ENCODE assay signal across 8 cellular contexts in the genomic region with DNA sequence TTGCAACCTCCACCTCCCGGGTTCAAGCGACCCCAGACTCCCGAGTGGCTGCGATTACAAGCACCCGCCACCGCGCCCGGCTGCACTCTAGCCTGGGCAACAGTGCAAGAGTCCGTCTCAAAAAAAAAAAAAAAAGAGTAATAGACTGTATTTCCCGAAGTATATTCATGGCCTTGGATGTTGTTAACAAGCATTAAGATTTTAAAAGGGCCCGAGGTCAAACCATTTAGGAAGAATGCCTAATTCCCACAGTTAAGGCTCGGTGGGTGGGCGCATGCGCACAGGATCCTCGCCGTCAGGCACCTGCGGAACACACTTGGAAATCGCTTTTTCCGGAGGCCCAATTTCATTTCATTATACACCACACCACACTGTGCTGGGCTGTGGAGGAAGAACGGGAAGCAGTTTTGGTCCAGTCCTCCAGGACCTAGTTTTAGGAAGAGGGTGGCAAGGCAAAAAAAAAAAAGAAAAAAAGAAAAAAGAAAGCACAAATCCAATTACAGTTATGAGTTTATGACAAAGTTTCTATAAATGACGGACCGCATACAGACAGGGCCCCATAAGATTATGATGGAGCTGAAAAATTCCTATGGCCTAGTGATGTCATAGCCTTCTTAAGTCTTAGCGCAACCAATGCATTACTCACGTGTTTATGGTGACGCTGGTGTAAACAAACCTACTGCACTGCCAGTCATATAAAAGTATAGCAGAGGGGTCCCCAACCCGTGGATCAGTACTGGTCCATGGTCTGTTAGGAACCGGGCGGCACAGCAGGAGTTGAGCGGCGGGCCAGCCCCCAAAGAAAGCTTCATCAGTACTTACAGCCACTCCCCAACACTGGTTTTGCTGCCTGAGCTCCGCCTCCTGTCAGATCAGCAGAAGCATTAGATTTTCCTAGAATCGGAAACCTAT. TPM values are rescaled to one million over a fixed set of nuclear protein-coding genes. Genes with fewer than 3 reads are reported as not detected.
A peak's percentile ranks its signal among the peaks of the same experiment; 100 is the strongest.
DNase-seq lines count a peak whose midpoint lies in the region; ATAC-seq and TF ChIP-seq lines count a peak whose summit lies in the region.

No MANE protein-coding gene starts in this region.

- H3K9me3 ChIP-seq in left ventricle myocardium inferior (replicated peaks): no peaks in the 10 kb centered on the region
- H3K9me3 ChIP-seq in psoas muscle: no peaks in the 10 kb centered on the region

- H3K27ac ChIP-seq in left ventricle myocardium inferior (replicated peaks) (no peak overlapping the region), psoas muscle (no peak overlapping the region), mesendoderm (ENCODE audit: low read depth, low read length) (no peak overlapping the region)

- H4K8ac ChIP-seq in mesendoderm (ENCODE audit: low read depth, low read length): no peak overlapping the region

- TF ChIP-seq CTCF in left ventricle myocardium inferior (IDR thresholded peaks at IDR 0.05; ENCODE audit: borderline replicate concordance) (no peak), psoas muscle (IDR thresholded peaks at IDR 0.05) (no peak)

- H3K4me3 ChIP-seq in GM08714 (ENCODE audit: low read length): peak overlapping the region; percentile 46
- H3K4me3 ChIP-seq in left ventricle myocardium inferior: peak overlapping the region; percentile 60
- peak overlapping the region; percentile 76 for H3K4me3 ChIP-seq in psoas muscle
- no peak overlapping the region for H3K4me3 ChIP-seq in mesendoderm (ENCODE audit: low read length)

- H3K4me2 ChIP-seq in mesendoderm (ENCODE audit: low read length): no peak overlapping the region

- no peak overlapping the region for H2BK5ac ChIP-seq in mesendoderm (ENCODE audit: low read length)

- no peak overlapping the region for H4K5ac ChIP-seq in mesendoderm (ENCODE audit: low read length)

- no peak overlapping the region for H3K56ac ChIP-seq in mesendoderm (ENCODE audit: low read length)

- 14 to 15% (median 14%) methylated on average over 32 of the region's 32 CpGs for WGBS in psoas muscle, 3 donors
- WGBS in mesendoderm (ENCODE audit: extremely low coverage, insufficient coverage, low lambda C conversion rate): no CpG with 5 or more reads among the region's 32 CpGs

- no peak overlapping the region for H3K23ac ChIP-seq in mesendoderm (ENCODE audit: low read length)

- H3K79me1 ChIP-seq in mesendoderm (ENCODE audit: low read length): no peaks in the 10 kb centered on the region

- H3K18ac ChIP-seq in mesendoderm (ENCODE audit: low read length): no peak overlapping the region

- no peak overlapping the region for H2BK15ac ChIP-seq in mesendoderm (replicated peaks; ENCODE audit: low read depth)

- H3K4me1 ChIP-seq in left ventricle myocardium inferior (peaks cover 9% of the 10 kb centered on the region), psoas muscle (peaks cover 4% of the 10 kb centered on the region), mesendoderm (ENCODE audit: control insufficient read depth, low read depth, low read length) (peaks cover 15% of the 10 kb centered on the region)

- DNase-seq in NCI-H1092 (lab: John Stamatoyannopoulos, UW) (peak; percentile 14), left ventricle myocardium inferior (peak; percentile 32), psoas muscle (peak in 1 of 2 donors; percentile 35), mesendoderm (no peak), cortex of kidney (lab: John Stamatoyannopoulos, UW) (no peak)
- DNase-seq in activated naive CD4-positive, alpha-beta T cell treated with anti-CD3 and anti-CD28 coated beads, Interleukin-2, amount 50 U/mL, for 16 hours: peak; percentile 46

- intact Hi-C loops in left ventricle myocardium inferior (cut with micrococcal nuclease): no loop called here
- intact Hi-C loops in psoas muscle (cut with DNase I): no loop called here

- no peak overlapping the region for H3K4ac ChIP-seq in mesendoderm (ENCODE audit: low read depth, low read length)

- H2BK120ac ChIP-seq in mesendoderm (ENCODE audit: low read depth, low read length): no peak overlapping the region

- no peak overlapping the region for H2AK5ac ChIP-seq in mesendoderm (ENCODE audit: low read length)

- ATAC-seq in psoas muscle (peak in 3 of 4 donors; percentile 58 to 82 (median 63)), HG03439 (IDR thresholded peaks at IDR 0.05; ENCODE audit: unreplicated experiment) (no peak)

- H3K36me3 ChIP-seq in left ventricle myocardium inferior: no peaks in the 10 kb centered on the region
- no peaks in the 10 kb centered on the region for H3K36me3 ChIP-seq in psoas muscle (ENCODE audit: insufficient read depth in 1 of 2, low read depth in 1 of 2)
- no peaks in the 10 kb centered on the region for H3K36me3 ChIP-seq in mesendoderm (ENCODE audit: control insufficient read depth, insufficient read depth, low read length)

- no peak overlapping the region for H3K9ac ChIP-seq in mesendoderm (ENCODE audit: low read length)

- H3K27me3 ChIP-seq in left ventricle myocardium inferior (ENCODE audit: low read depth): peaks cover 5% of the 10 kb centered on the region
- no peaks in the 10 kb centered on the region for H3K27me3 ChIP-seq in psoas muscle (ENCODE audit: insufficient read depth in 3 of 3, low read length in 2 of 3)
- no peaks in the 10 kb centered on the region for H3K27me3 ChIP-seq in mesendoderm (ENCODE audit: insufficient read depth, low read length, poor library complexity)

- no peaks in the 10 kb centered on the region for H3K79me2 ChIP-seq in mesendoderm (ENCODE audit: control insufficient read depth, insufficient read depth, low read length)

RNA-seq across cellular contexts. Expression of a gene that starts 38.2 kb away (rescaled TPM):
- 324 TPM for total RNA-seq in left ventricle myocardium inferior
- 100 to 1,000 TPM; 187 to 284 (median 210) TPM for total RNA-seq in psoas muscle
- 100 to 1,000 TPM; 210 to 222 (median 210) TPM for polyA plus RNA-seq in psoas muscle
- polyA plus RNA-seq in mesendoderm (2013, experiment 1 of 2): 2,059 TPM
- 2,049 TPM for polyA plus RNA-seq in mesendoderm (2013, experiment 2 of 2)

Comparison
In these comparisons a context has a peak if more than half of its experiments do, and no peak if none do; other contexts are left out.
1. DNase-seq: peak in NCI-H1092 (single experiment), activated naive CD4-positive, alpha-beta T cell treated with anti-CD3 and anti-CD28 coated beads, Interleukin-2, amount 50 U/mL, for 16 hours (single experiment) and left ventricle myocardium inferior (single experiment); none in mesendoderm (single experiment) and cortex of kidney (single experiment).